In the genomic region with DNA sequence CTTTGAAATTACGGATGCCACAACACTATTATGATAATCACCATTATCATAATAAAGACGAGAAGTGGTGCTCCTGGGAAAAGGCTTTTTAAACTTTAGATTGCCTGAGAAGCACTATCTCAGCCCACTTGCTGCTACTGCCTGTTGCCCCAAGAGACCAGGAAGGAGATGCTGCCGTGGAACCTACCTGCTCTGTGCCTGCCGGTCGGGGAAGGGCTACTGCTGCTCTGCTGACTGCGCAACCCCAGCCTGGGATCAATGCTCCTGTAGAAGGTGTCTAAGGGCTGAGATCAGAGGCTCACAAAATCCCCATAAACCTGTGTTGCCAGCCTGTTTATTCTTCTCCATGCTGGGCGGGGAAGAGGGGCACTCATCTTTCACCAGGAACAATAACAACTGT, we compare ENCODE assay signal across 21 cellular contexts.
"Had no signal": no experiment of that assay in that cellular context is flagged by ENCODE, and none has a peak within 500 bp of the region (broad histone marks: within the 10 kb centered on the region; RNA-seq: fewer than 3 reads in every experiment).

No MANE protein-coding gene starts in this region.

- DNase-seq: foreskin melanocyte; heart left ventricle; hippocampal formation; immature natural killer cell; left cardiac atrium; left ventricle myocardium superior; mesendoderm; naive thymus-derived CD4-positive, alpha-beta T cell; nephron progenitor cell; retina; right lobe of liver; stimulated activated CD4-positive, alpha-beta T cell treated with anti-CD3 and anti-CD28 coated beads, Interleukin-4, amount 100 ng/mL, for 1 hour; stimulated activated CD8-positive, alpha-beta memory T cell treated with anti-CD3 and anti-CD28 coated beads, Interleukin-4, amount 100 ng/mL, for 48 hours; tibial artery; upper lobe of left lung; uterus had no signal

- H3K27ac ChIP-seq: heart left ventricle, parathyroid adenoma, prostate gland, right lobe of liver, tibial artery, upper lobe of left lung, uterus had no signal

- H3K4me3 Mint-ChIP-seq: dendritic cell treated with granulocyte-macrophage colony-stimulating factor and Interleukin-4, amounts not matched to agents 40 ng/mL and 50 ng/mL, for 4 days; immature natural killer cell; naive thymus-derived CD4-positive, alpha-beta T cell; nephron progenitor cell; stimulated activated effector memory CD8-positive, alpha-beta T cell treated with anti-CD3 and anti-CD28 coated beads, Interleukin-12 subunit alpha, Interleukin-12 subunit beta, amount 100 ng/mL, for 72 hours; stimulated activated naive CD8-positive, alpha-beta T cell treated with anti-CD3 and anti-CD28 coated beads, Interleukin-15, Interleukin-2, amounts not matched to agents 100 ng/mL and 50 ng/mL, for 24 hours had no signal

- H3K9me3 ChIP-seq: prostate gland, right lobe of liver, upper lobe of left lung, uterus had no signal

- ATAC-seq: heart left ventricle; left cardiac atrium; left ventricle myocardium superior; naive thymus-derived CD4-positive, alpha-beta T cell; right lobe of liver; stimulated activated effector memory CD8-positive, alpha-beta T cell treated with anti-CD3 and anti-CD28 coated beads, Interleukin-12 subunit alpha, Interleukin-12 subunit beta, amount 100 ng/mL, for 72 hours had no signal

- H3K36me3 Mint-ChIP-seq: immature natural killer cell; naive thymus-derived CD4-positive, alpha-beta T cell; stimulated activated effector memory CD8-positive, alpha-beta T cell treated with anti-CD3 and anti-CD28 coated beads, Interleukin-12 subunit alpha, Interleukin-12 subunit beta, amount 100 ng/mL, for 72 hours had no signal

- H3K4me1 ChIP-seq: heart left ventricle, parathyroid adenoma, prostate gland, tibial artery, upper lobe of left lung, uterus had no signal

- H3K27me3 ChIP-seq: heart left ventricle, right lobe of liver, tibial artery, upper lobe of left lung, uterus had no signal

- H3K79me2 ChIP-seq: parathyroid adenoma had no signal

- H2AFZ ChIP-seq: parathyroid adenoma had no signal

- H3K9ac ChIP-seq: parathyroid adenoma had no signal

- H3K4me1 Mint-ChIP-seq: immature natural killer cell; naive thymus-derived CD4-positive, alpha-beta T cell; nephron progenitor cell; stimulated activated effector memory CD8-positive, alpha-beta T cell treated with anti-CD3 and anti-CD28 coated beads, Interleukin-12 subunit alpha, Interleukin-12 subunit beta, amount 100 ng/mL, for 72 hours had no signal

- H3K27ac Mint-ChIP-seq: dendritic cell treated with granulocyte-macrophage colony-stimulating factor and Interleukin-4, amounts not matched to agents 40 ng/mL and 50 ng/mL, for 4 days; immature natural killer cell; naive thymus-derived CD4-positive, alpha-beta T cell; nephron progenitor cell; stimulated activated effector memory CD8-positive, alpha-beta T cell treated with anti-CD3 and anti-CD28 coated beads, Interleukin-12 subunit alpha, Interleukin-12 subunit beta, amount 100 ng/mL, for 72 hours; stimulated activated naive CD8-positive, alpha-beta T cell treated with anti-CD3 and anti-CD28 coated beads, Interleukin-15, Interleukin-2, amounts not matched to agents 100 ng/mL and 50 ng/mL, for 24 hours had no signal

- H3K27me3 Mint-ChIP-seq: dendritic cell treated with granulocyte-macrophage colony-stimulating factor and Interleukin-4, amounts not matched to agents 40 ng/mL and 50 ng/mL, for 4 days; naive thymus-derived CD4-positive, alpha-beta T cell; stimulated activated naive CD8-positive, alpha-beta T cell treated with anti-CD3 and anti-CD28 coated beads, Interleukin-15, Interleukin-2, amounts not matched to agents 100 ng/mL and 50 ng/mL, for 24 hours had no signal
